ENCODE assay signal across 39 cellular contexts in the genomic region with DNA sequence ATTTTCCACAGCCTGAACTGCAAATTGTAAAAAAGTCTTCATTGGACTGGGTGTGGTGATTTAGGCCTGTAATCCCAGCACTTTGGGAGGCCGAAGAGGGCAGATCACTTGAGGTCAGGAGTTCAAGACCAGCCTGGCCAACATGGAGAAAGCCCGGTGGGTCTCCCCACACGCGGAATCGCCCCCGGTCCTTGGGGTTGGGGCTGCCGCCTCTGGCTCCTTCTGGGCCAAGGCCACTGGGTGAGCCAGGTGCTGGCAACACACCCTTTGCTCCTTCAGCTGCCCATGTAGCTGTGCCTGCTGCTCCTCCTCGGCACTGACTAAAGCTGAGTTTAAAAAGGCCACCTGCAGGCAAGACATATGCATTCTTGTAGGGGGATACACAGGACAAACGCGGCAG.
"Had no signal": no experiment of that assay in that cellular context is flagged by ENCODE, and none has a peak within 500 bp of the region (broad histone marks: within the 10 kb centered on the region; RNA-seq: fewer than 3 reads in every experiment).

No MANE protein-coding gene starts in this region.

- H3K4me1 Mint-ChIP-seq: activated CD4-positive, alpha-beta T cell treated with anti-CD3 and anti-CD28 coated beads for 36 hours; activated naive CD8-positive, alpha-beta T cell treated with anti-CD3 and anti-CD28 coated beads, Interleukin-2, amount 50 U/mL, for 24 hours; activated T-helper 17 cell treated with anti-CD3 and anti-CD28 coated beads, Interleukin-2, amount 50 U/mL, for 72 hours; brain had no signal

- H3K27me3 ChIP-seq: ascending aorta had no signal

- FAIRE-seq: bronchial epithelial cell, TTC549 had no signal

- H3K36me3 Mint-ChIP-seq: activated CD4-positive, alpha-beta memory T cell treated with anti-CD3 and anti-CD28 coated beads for 36 hours; activated naive CD4-positive, alpha-beta T cell treated with anti-CD3 and anti-CD28 coated beads, Interleukin-2, amount 50 U/mL, for 72 hours; activated naive CD8-positive, alpha-beta T cell treated with anti-CD3 and anti-CD28 coated beads, Interleukin-2, amount 10 ng/mL, durations not matched to agents 7 days and 5 days; brain; WTC11 had no signal

- H3K4me1 ChIP-seq: ascending aorta had no signal

- H3K27me3 Mint-ChIP-seq: activated CD4-positive, alpha-beta memory T cell treated with anti-CD3 and anti-CD28 coated beads for 36 hours; activated CD8-positive, alpha-beta T cell treated with anti-CD3 and anti-CD28 coated beads for 36 hours; activated naive CD8-positive, alpha-beta T cell treated with anti-CD3 and anti-CD28 coated beads, Interleukin-2, amount 50 U/mL, for 24 hours; activated T-helper 17 cell treated with anti-CD3 and anti-CD28 coated beads, Interleukin-2, amount 50 U/mL, for 72 hours had no signal

- H3K9me3 Mint-ChIP-seq: activated CD4-positive, alpha-beta memory T cell treated with anti-CD3 and anti-CD28 coated beads for 36 hours; activated CD8-positive, alpha-beta T cell treated with anti-CD3 and anti-CD28 coated beads for 36 hours; activated naive CD4-positive, alpha-beta T cell treated with anti-CD3 and anti-CD28 coated beads for 36 hours; activated naive CD4-positive, alpha-beta T cell treated with anti-CD3 and anti-CD28 coated beads, Interleukin-2, amount 50 U/mL, for 72 hours; activated naive CD8-positive, alpha-beta T cell treated with anti-CD3 and anti-CD28 coated beads, Interleukin-2, amount 10 ng/mL, durations not matched to agents 7 days and 5 days; activated naive CD8-positive, alpha-beta T cell treated with anti-CD3 and anti-CD28 coated beads, Interleukin-2, amount 50 U/mL, for 24 hours; activated T-cell treated with anti-CD3 and anti-CD28 coated beads, Interleukin-2, amount 50 U/mL, for 4 hours; activated T-cell treated with anti-CD3 and anti-CD28 coated beads, Interleukin-2, amount 50 U/mL, for 72 hours; activated T-helper 1 cell treated with anti-CD3 and anti-CD28 coated beads, Interleukin-12 subunit alpha, Interleukin-12 subunit beta, Interleukin-2, Interleukin-4 antibody, amounts not matched to agents 30 ng/mL and 10 ng/mL and 1 ng/mL, durations not matched to agents 14 hours and 24 hours and 36 hours; activated T-helper 17 cell treated with anti-CD3 and anti-CD28 coated beads, Interleukin-2, amount 50 U/mL, for 72 hours; brain; T-helper 1 cell treated with Interleukin-12 subunit alpha and Interleukin-12 subunit beta and Interleukin-4 antibody, amounts not matched to agents 30 μg/mL and 1 μg/mL, for 36 hours; T-helper 2 cell treated with Interferon-gamma antibody and Interleukin-4, amounts not matched to agents 5 μg/mL and 100 μg/mL, for 36 hours; WTC11 had no signal

- H3K36me3 ChIP-seq: ascending aorta, cardiac muscle cell, WERI-Rb-1 had no signal

- DNase-seq: activated CD4-positive, alpha-beta memory T cell treated with anti-CD3 and anti-CD28 coated beads for 36 hours; activated CD4-positive, alpha-beta T cell treated with anti-CD3 and anti-CD28 coated beads for 1 hour; activated CD4-positive, alpha-beta T cell treated with anti-CD3 and anti-CD28 coated beads for 36 hours; activated CD4-positive, alpha-beta T cell treated with anti-CD3 and anti-CD28 coated beads for 48 hours; activated CD4-positive, alpha-beta T cell treated with anti-CD3 and anti-CD28 coated beads, Interleukin-2, amount 50 U/mL, for 1 hour; activated CD4-positive, alpha-beta T cell treated with anti-CD3 and anti-CD28 coated beads, Interleukin-2, amount 50 U/mL, for 4 hours; activated CD4-positive, CD25-positive, alpha-beta regulatory T cell; activated CD8-positive, alpha-beta memory T cell treated with anti-CD3 and anti-CD28 coated beads, Interleukin-2, amount 50 U/mL, for 4 hours; activated CD8-positive, alpha-beta T cell treated with anti-CD3 and anti-CD28 coated beads for 36 hours; activated effector memory CD4-positive, alpha-beta T cell treated with anti-CD3 and anti-CD28 coated beads, Interleukin-2, amount 50 U/mL, for 16 hours; activated gamma-delta T cell treated with Interleukin-2 at 50 U/mL for 16 hours; activated naive CD4-positive, alpha-beta T cell; activated naive CD4-positive, alpha-beta T cell treated with anti-CD3 and anti-CD28 coated beads for 36 hours; activated naive CD4-positive, alpha-beta T cell treated with anti-CD3 and anti-CD28 coated beads, Interleukin-2, amount 50 U/mL, for 16 hours; activated naive CD8-positive, alpha-beta T cell treated with anti-CD3 and anti-CD28 coated beads, Interleukin-2, amount 10 ng/mL, durations not matched to agents 7 days and 5 days; activated naive CD8-positive, alpha-beta T cell treated with anti-CD3 and anti-CD28 coated beads, Interleukin-2, amount 50 U/mL, for 24 hours; activated T-cell treated with anti-CD3 and anti-CD28 coated beads for 4 hours; activated T-cell treated with anti-CD3 and anti-CD28 coated beads, Interleukin-2, amount 50 U/mL, for 1 hour; activated T-cell treated with anti-CD3 and anti-CD28 coated beads, Interleukin-2, amount 50 U/mL, for 4 hours; activated T-cell treated with anti-CD3 and anti-CD28 coated beads, Interleukin-2, amount 50 U/mL, for 72 hours; amygdala; anterior cingulate cortex; caudate nucleus; T-helper 1 cell; T-helper 2 cell; T-helper 9 cell; WERI-Rb-1 had no signal

- H3K27ac Mint-ChIP-seq: activated CD4-positive, alpha-beta memory T cell treated with anti-CD3 and anti-CD28 coated beads for 36 hours; activated CD4-positive, alpha-beta T cell treated with anti-CD3 and anti-CD28 coated beads for 36 hours; activated CD8-positive, alpha-beta T cell treated with anti-CD3 and anti-CD28 coated beads for 36 hours; activated naive CD4-positive, alpha-beta T cell treated with anti-CD3 and anti-CD28 coated beads for 36 hours; activated naive CD8-positive, alpha-beta T cell treated with anti-CD3 and anti-CD28 coated beads, Interleukin-2, amount 10 ng/mL, durations not matched to agents 7 days and 5 days; activated naive CD8-positive, alpha-beta T cell treated with anti-CD3 and anti-CD28 coated beads, Interleukin-2, amount 50 U/mL, for 24 hours; activated T-cell treated with anti-CD3 and anti-CD28 coated beads, Interleukin-2, amount 50 U/mL, for 72 hours; activated T-helper 1 cell treated with anti-CD3 and anti-CD28 coated beads, Interleukin-12 subunit alpha, Interleukin-12 subunit beta, Interleukin-2, Interleukin-4 antibody, amounts not matched to agents 30 ng/mL and 10 ng/mL and 1 ng/mL, durations not matched to agents 14 hours and 24 hours and 36 hours; brain; T-helper 1 cell treated with Interleukin-12 subunit alpha and Interleukin-12 subunit beta and Interleukin-4 antibody, amounts not matched to agents 30 μg/mL and 1 μg/mL, for 36 hours; T-helper 2 cell treated with Interferon-gamma antibody and Interleukin-4, amounts not matched to agents 5 μg/mL and 100 μg/mL, for 36 hours; WTC11 had no signal

- ATAC-seq: activated CD4-positive, alpha-beta T cell treated with anti-CD3 and anti-CD28 coated beads for 36 hours; activated CD4-positive, CD25-positive, alpha-beta regulatory T cell treated with anti-CD3 and anti-CD28 coated beads, Interleukin-2, amount 50 U/mL, for 24 hours; activated CD8-positive, alpha-beta T cell treated with anti-CD3 and anti-CD28 coated beads for 36 hours; activated naive CD4-positive, alpha-beta T cell treated with anti-CD3 and anti-CD28 coated beads, Interleukin-2, amount 50 U/mL, for 72 hours; activated naive CD8-positive, alpha-beta T cell treated with anti-CD3 and anti-CD28 coated beads, Interleukin-2, amount 50 U/mL, for 24 hours; activated T-cell treated with anti-CD3 and anti-CD28 coated beads, Interleukin-2, amount 50 U/mL, for 4 hours; activated T-cell treated with anti-CD3 and anti-CD28 coated beads, Interleukin-2, amount 50 U/mL, for 72 hours; activated T-helper 17 cell treated with anti-CD3 and anti-CD28 coated beads, Interleukin-2, amount 50 U/mL, for 72 hours; WTC11 had no signal

- H3K27ac ChIP-seq: ascending aorta, cardiac muscle cell, WERI-Rb-1 had no signal

- H3K4me3 ChIP-seq: ascending aorta, cardiac muscle cell had no signal

- H3K4me3 Mint-ChIP-seq: activated CD4-positive, alpha-beta memory T cell treated with anti-CD3 and anti-CD28 coated beads for 36 hours; activated CD4-positive, alpha-beta T cell treated with anti-CD3 and anti-CD28 coated beads for 36 hours; activated CD8-positive, alpha-beta T cell treated with anti-CD3 and anti-CD28 coated beads for 36 hours; activated naive CD4-positive, alpha-beta T cell treated with anti-CD3 and anti-CD28 coated beads for 36 hours; activated naive CD8-positive, alpha-beta T cell treated with anti-CD3 and anti-CD28 coated beads, Interleukin-2, amount 10 ng/mL, durations not matched to agents 7 days and 5 days; activated naive CD8-positive, alpha-beta T cell treated with anti-CD3 and anti-CD28 coated beads, Interleukin-2, amount 50 U/mL, for 24 hours; activated T-cell treated with anti-CD3 and anti-CD28 coated beads, Interleukin-2, amount 50 U/mL, for 4 hours; activated T-cell treated with anti-CD3 and anti-CD28 coated beads, Interleukin-2, amount 50 U/mL, for 72 hours; activated T-helper 1 cell treated with anti-CD3 and anti-CD28 coated beads, Interleukin-12 subunit alpha, Interleukin-12 subunit beta, Interleukin-2, Interleukin-4 antibody, amounts not matched to agents 30 ng/mL and 10 ng/mL and 1 ng/mL, durations not matched to agents 14 hours and 24 hours and 36 hours; activated T-helper 17 cell treated with anti-CD3 and anti-CD28 coated beads, Interleukin-2, amount 50 U/mL, for 72 hours; brain; T-helper 1 cell treated with Interleukin-12 subunit alpha and Interleukin-12 subunit beta and Interleukin-4 antibody, amounts not matched to agents 30 μg/mL and 1 μg/mL, for 36 hours; T-helper 2 cell treated with Interferon-gamma antibody and Interleukin-4, amounts not matched to agents 5 μg/mL and 100 μg/mL, for 36 hours; WTC11 had no signal

- H3K9me3 ChIP-seq: ascending aorta had no signal
